ENCODE assay signal across 27 cellular contexts in genomic region chr9:30258079-30258478, GRCh38.
"Had no signal": no experiment of that assay in that cellular context is flagged by ENCODE, and none has a peak within 500 bp of the region (broad histone marks: within the 10 kb centered on the region; RNA-seq: fewer than 3 reads in every experiment).

No MANE protein-coding gene starts in this region.

- H3K9me3 ChIP-seq: ovary, sigmoid colon, thyroid gland, vagina had no signal

- H3K4me1 ChIP-seq: esophagus muscularis mucosa, foreskin keratinocyte, gastroesophageal sphincter, heart left ventricle, psoas muscle, sigmoid colon, stomach, thyroid gland, vagina had no signal

- H3K4me3 ChIP-seq: esophagus muscularis mucosa, gastroesophageal sphincter, heart left ventricle, hepatocyte, lung, ovary, psoas muscle, sigmoid colon, stomach, thyroid gland, vagina had no signal

- H3K4me1 Mint-ChIP-seq: memory B cell; naive B cell; neural crest cell; stimulated activated effector memory CD8-positive, alpha-beta T cell treated with anti-CD3 and anti-CD28 coated beads, Interleukin-12 subunit alpha, Interleukin-12 subunit beta, amount 100 ng/mL, for 72 hours had no signal

- H3K27me3 Mint-ChIP-seq: memory B cell; naive B cell; natural killer cell treated with Interleukin-12 subunit alpha and Interleukin-12 subunit beta and Interleukin-15 and Interleukin-18, amount 100 ng/mL, for 72 hours had no signal

- DNase-seq: dermis blood vessel endothelial cell; effector memory CD4-positive, alpha-beta T cell; foreskin keratinocyte; heart left ventricle; kidney; naive B cell; nucleus accumbens; ovary; posterior cingulate gyrus; psoas muscle; right cardiac atrium; sigmoid colon; stimulated activated CD4-positive, alpha-beta T cell treated with anti-CD3 and anti-CD28 coated beads, Interleukin-2, amount 100 ng/mL, for 24 hours; stimulated activated CD4-positive, alpha-beta T cell treated with anti-CD3 and anti-CD28 coated beads, Interleukin-4, amount 100 ng/mL, for 24 hours; stimulated activated naive CD4-positive, alpha-beta T cell treated with Interleukin-2 at 50 U/mL for 16 hours; stomach; thyroid gland; trophoblast cell had no signal

- H3K27ac Mint-ChIP-seq: memory B cell; naive B cell; natural killer cell treated with Interleukin-12 subunit alpha and Interleukin-12 subunit beta and Interleukin-15 and Interleukin-18, amount 100 ng/mL, for 72 hours; stimulated activated effector memory CD8-positive, alpha-beta T cell treated with anti-CD3 and anti-CD28 coated beads, Interleukin-12 subunit alpha, Interleukin-12 subunit beta, amount 100 ng/mL, for 72 hours had no signal

- H3K4me3 Mint-ChIP-seq: memory B cell; naive B cell; natural killer cell treated with Interleukin-12 subunit alpha and Interleukin-12 subunit beta and Interleukin-15 and Interleukin-18, amount 100 ng/mL, for 72 hours; neural crest cell; stimulated activated effector memory CD8-positive, alpha-beta T cell treated with anti-CD3 and anti-CD28 coated beads, Interleukin-12 subunit alpha, Interleukin-12 subunit beta, amount 100 ng/mL, for 72 hours had no signal

- H3K27ac ChIP-seq: esophagus muscularis mucosa, foreskin keratinocyte, gastroesophageal sphincter, heart left ventricle, hepatocyte, ovary, psoas muscle, sigmoid colon, stomach, thyroid gland, vagina had no signal

- H3K27me3 ChIP-seq: esophagus muscularis mucosa, foreskin keratinocyte, gastroesophageal sphincter, heart left ventricle, hepatocyte, ovary, sigmoid colon, stomach, thyroid gland, vagina had no signal

- H3K36me3 ChIP-seq: esophagus muscularis mucosa, gastroesophageal sphincter, heart left ventricle, ovary, sigmoid colon, stomach, thyroid gland, vagina had no signal

- H3K36me3 Mint-ChIP-seq: memory B cell; naive B cell; natural killer cell treated with Interleukin-12 subunit alpha and Interleukin-12 subunit beta and Interleukin-15 and Interleukin-18, amount 100 ng/mL, for 72 hours; stimulated activated effector memory CD8-positive, alpha-beta T cell treated with anti-CD3 and anti-CD28 coated beads, Interleukin-12 subunit alpha, Interleukin-12 subunit beta, amount 100 ng/mL, for 72 hours had no signal
